ENCODE assay signal across 22 cellular contexts in the genomic region with DNA sequence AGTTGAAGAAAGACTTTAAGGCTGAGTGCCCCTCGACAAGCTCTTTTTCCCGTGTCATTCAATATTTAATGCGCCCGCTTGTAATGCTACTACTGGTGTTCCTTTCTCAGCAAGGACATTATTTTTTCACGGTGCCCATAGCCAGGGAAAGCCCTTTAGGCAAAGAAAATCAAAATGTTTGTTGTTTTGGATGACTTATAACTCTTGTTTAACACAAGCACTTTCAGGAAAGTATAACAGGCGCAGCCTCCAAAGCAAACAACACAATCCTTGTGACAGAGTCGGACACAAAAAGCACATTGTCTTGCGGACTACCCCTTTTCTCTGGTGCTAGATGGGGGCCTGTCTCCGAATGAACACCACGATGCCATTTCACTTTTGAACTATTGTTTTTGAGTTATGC. TPM values are rescaled to one million over a fixed set of nuclear protein-coding genes. Genes with fewer than 3 reads are reported as not detected.
DNase-seq lines count a peak whose midpoint lies in the region; ATAC-seq, FAIRE-seq and TF ChIP-seq lines count a peak whose summit lies in the region.
"Had no signal": no experiment of that assay in that cellular context is flagged by ENCODE, and none has a peak within 500 bp of the region (broad histone marks: within the 10 kb centered on the region; RNA-seq: fewer than 3 reads in every experiment).

No MANE protein-coding gene starts in this region.

- DNase-seq in A549 (ENCODE audit: low read depth in 1 of 2, low spot score in 1 of 2) (no peak), H54 (ENCODE audit: insufficient read length, low spot score) (no peak), dorsolateral prefrontal cortex (peak in 1 of 10 donors; percentile 41), GM10266 (ENCODE audit: extremely low spot score) (no peak), GM03348 (ENCODE audit: low spot score) (no peak), SIG-M5 treated with dmso at 0.1 percent for 504 hours (lab: John Stamatoyannopoulos, UW; ENCODE audit: unreplicated experiment) (no peak)
- DNase-seq in naive thymus-derived CD4-positive, alpha-beta T cell, result peak in 1 of 9 donors; percentile 24
- no peak for DNase-seq in stimulated activated effector memory CD8-positive, alpha-beta T cell treated with anti-CD3 and anti-CD28 coated beads, Interleukin-12 subunit alpha, Interleukin-12 subunit beta, amount 100 ng/mL, for 72 hours (ENCODE audit: low spot score in 2 of 2)
- DNase-seq: activated CD4-positive, alpha-beta T cell treated with anti-CD3 and anti-CD28 coated beads for 48 hours; DND-41; left ventricle myocardium inferior; NCI-H1694 treated with DMSO at 0.1 percent for 48 hours; NCI-H526 treated with DMSO at 0.1 percent for 48 hours; ovary; stimulated activated CD4-positive, alpha-beta T cell treated with anti-CD3 and anti-CD28 coated beads, Interleukin-15, amount 100 ng/mL, for 24 hours; upper lobe of right lung had no signal

- WGBS in A549 (ENCODE audit: missing lambda C conversion rate), result 90% methylated on average over 10 of the region's 10 CpGs

- peak overlapping the region in 9 of 10 donors; percentile 18 to 79 (median 48) for H3K4me3 Mint-ChIP-seq in naive thymus-derived CD4-positive, alpha-beta T cell
- H3K4me3 Mint-ChIP-seq in stimulated activated effector memory CD8-positive, alpha-beta T cell treated with anti-CD3 and anti-CD28 coated beads, Interleukin-12 subunit alpha, Interleukin-12 subunit beta, amount 100 ng/mL, for 72 hours, result no peak overlapping the region

- no peak overlapping the region for H3K4me3 ChIP-seq in A549
- H3K4me3 ChIP-seq in dorsolateral prefrontal cortex, result peak overlapping the region; percentile 26 to 65 (median 48)
- no peak overlapping the region for H3K4me3 ChIP-seq in naive thymus-derived CD4-positive, alpha-beta T cell (ENCODE audit: low read length)
- H3K4me3 ChIP-seq: GM12878, ovary, upper lobe of right lung had no signal

- H3K36me3 ChIP-seq in naive thymus-derived CD4-positive, alpha-beta T cell (ENCODE audit: control insufficient read depth in 2 of 3, insufficient read depth in 3 of 3, low read length in 3 of 3), result no peaks in the 10 kb centered on the region
- H3K36me3 ChIP-seq: breast epithelium, left ventricle myocardium inferior, ovary, upper lobe of right lung had no signal

- no peaks in the 10 kb centered on the region for H3K9me3 ChIP-seq in A549
- H3K9me3 ChIP-seq in naive thymus-derived CD4-positive, alpha-beta T cell (ENCODE audit: control insufficient read depth in 2 of 3, low read length in 3 of 3), result no peaks in the 10 kb centered on the region
- H3K9me3 ChIP-seq: breast epithelium, left ventricle myocardium inferior, ovary, upper lobe of right lung had no signal

- peaks cover 0 to 98% (median 80%) of the 10 kb centered on the region in 45 donors for H3K27me3 ChIP-seq in dorsolateral prefrontal cortex
- peaks cover 32 to 60% of the 10 kb centered on the region in 2 donors for H3K27me3 ChIP-seq in naive thymus-derived CD4-positive, alpha-beta T cell (ENCODE audit: control insufficient read depth in 2 of 2, insufficient read depth in 2 of 2, low read length in 2 of 2)

- peak overlapping the region in 2 of 9 donors; percentile 22 to 62 for H3K27ac Mint-ChIP-seq in naive thymus-derived CD4-positive, alpha-beta T cell
- H3K27ac Mint-ChIP-seq in stimulated activated effector memory CD8-positive, alpha-beta T cell treated with anti-CD3 and anti-CD28 coated beads, Interleukin-12 subunit alpha, Interleukin-12 subunit beta, amount 100 ng/mL, for 72 hours, result no peak overlapping the region
- H3K27ac Mint-ChIP-seq: T-helper 2 cell treated with Interferon-gamma antibody and Interleukin-4, amounts not matched to agents 5 μg/mL and 100 μg/mL, for 36 hours had no signal

- POLR2A ChIA-PET in A549 (lab: Yijun Ruan, JAX), result no interaction called here
- POLR2A ChIA-PET in naive thymus-derived CD4-positive, alpha-beta T cell (lab: Charles Lee), result no interaction called here

- H3K4me1 ChIP-seq in A549, result no peaks in the 10 kb centered on the region
- peaks cover 17 to 31% of the 10 kb centered on the region in 2 donors for H3K4me1 ChIP-seq in naive thymus-derived CD4-positive, alpha-beta T cell (ENCODE audit: control insufficient read depth in 2 of 2, insufficient read depth in 2 of 2, low read length in 2 of 2)

- intact Hi-C loops in dorsolateral prefrontal cortex (cut with DNase I), result no loop called here
- intact Hi-C loops in naive thymus-derived CD4-positive, alpha-beta T cell (cut with micrococcal nuclease), result no loop called here

- H3K27me3 Mint-ChIP-seq in naive thymus-derived CD4-positive, alpha-beta T cell, result peaks cover 69 to 91% (median 86%) of the 10 kb centered on the region in 5 donors

- no peak for TF ChIP-seq POLR2A in A549 (IDR thresholded peaks at IDR 0.05; ENCODE audit: low read length)
- no peak for TF ChIP-seq POLR2A in H54 (IDR thresholded peaks at IDR 0.05; ENCODE audit: low read depth, low read length)

- H3K36me3 Mint-ChIP-seq in naive thymus-derived CD4-positive, alpha-beta T cell, result peaks cover 0 to 4% (median 0%) of the 10 kb centered on the region in 5 donors
- H3K36me3 Mint-ChIP-seq in stimulated activated effector memory CD8-positive, alpha-beta T cell treated with anti-CD3 and anti-CD28 coated beads, Interleukin-12 subunit alpha, Interleukin-12 subunit beta, amount 100 ng/mL, for 72 hours, result no peaks in the 10 kb centered on the region

- TF ChIP-seq CTCF in A549 (IDR thresholded peaks at IDR 0.05) (no peak), dorsolateral prefrontal cortex (IDR thresholded peaks at IDR 0.05 in 54 of 56, conservative IDR thresholded peaks at IDR 0.05 in 2 of 56; ENCODE audit: low read depth in 1 of 56, partially characterized antibody in 56 of 56) (no peak), GM10266 (IDR thresholded peaks at IDR 0.05; ENCODE audit: control insufficient read depth, insufficient read depth, low read depth, missing control alignments) (no peak)

- TF ChIP-seq RAD21 in A549 (conservative IDR thresholded peaks at IDR 0.05 in 1 of 2, IDR thresholded peaks at IDR 0.05 in 1 of 2), result no peak

- ATAC-seq in A549, result no peak
- no peak for ATAC-seq in naive thymus-derived CD4-positive, alpha-beta T cell
- no peak for ATAC-seq in stimulated activated effector memory CD8-positive, alpha-beta T cell treated with anti-CD3 and anti-CD28 coated beads, Interleukin-12 subunit alpha, Interleukin-12 subunit beta, amount 100 ng/mL, for 72 hours
- ATAC-seq: GM12878, upper lobe of right lung had no signal

- FAIRE-seq in A549 (lab: Jason Lieb, UNC), result no peak
- peak; percentile 68 for FAIRE-seq in H54 (lab: Jason Lieb, UNC)
- FAIRE-seq: GM12878, RCC 7860 had no signal

- CTCF ChIA-PET in A549 (lab: Yijun Ruan, JAX), result no interaction called here
- CTCF ChIA-PET in naive thymus-derived CD4-positive, alpha-beta T cell (lab: Charles Lee), result no interaction called here

- H3K27ac ChIP-seq in A549 (no peak overlapping the region), dorsolateral prefrontal cortex (peak overlapping the region in 56 of 59 donors; percentile 5 to 97 (median 74))
- no peak overlapping the region for H3K27ac ChIP-seq in naive thymus-derived CD4-positive, alpha-beta T cell (ENCODE audit: low read depth, low read length)
- H3K27ac ChIP-seq: breast epithelium, epithelial cell of prostate, left ventricle myocardium inferior, ovary, upper lobe of right lung had no signal

- TF ChIP-seq EP300 in A549 (IDR thresholded peaks at IDR 0.05), result no peak

- peaks cover 9 to 43% (median 34%) of the 10 kb centered on the region in 7 donors for H3K4me1 Mint-ChIP-seq in naive thymus-derived CD4-positive, alpha-beta T cell
- peaks cover 21% of the 10 kb centered on the region for H3K4me1 Mint-ChIP-seq in stimulated activated effector memory CD8-positive, alpha-beta T cell treated with anti-CD3 and anti-CD28 coated beads, Interleukin-12 subunit alpha, Interleukin-12 subunit beta, amount 100 ng/mL, for 72 hours

- H3K4me2 ChIP-seq in A549, result peak overlapping the region; percentile 83; the same call in 2 of the 3 replicates

- peaks cover 0 to 11% (median 4%) of the 10 kb centered on the region in 11 donors for H3K9me3 Mint-ChIP-seq in naive thymus-derived CD4-positive, alpha-beta T cell
- H3K9me3 Mint-ChIP-seq in stimulated activated effector memory CD8-positive, alpha-beta T cell treated with anti-CD3 and anti-CD28 coated beads, Interleukin-12 subunit alpha, Interleukin-12 subunit beta, amount 100 ng/mL, for 72 hours, result no peaks in the 10 kb centered on the region
- H3K9me3 Mint-ChIP-seq: T-helper 2 cell treated with Interferon-gamma antibody and Interleukin-4, amounts not matched to agents 5 μg/mL and 100 μg/mL, for 36 hours had no signal

TF ChIP-seq in A549, 52 proteins besides CTCF, POLR2A, EP300 and RAD21 (continues in another document):
- TF ChIP-seq RARB (CRISPR knock-in tag; IDR thresholded peaks at IDR 0.05), result no peak

RNA-seq across cellular contexts. Expression of gene ZIC5, which starts 12.4 kb away (rescaled TPM):
- 2.8 and 3.0 TPM in 2 replicates for polyA plus RNA-seq in A549 (2011; rRNA removed)
- polyA plus RNA-seq in A549 (2012; cell fraction: cytosol; rRNA removed), result 1.3 and 1.6 TPM in 2 replicates
- polyA plus RNA-seq in A549 (2012; cell fraction: nucleus; rRNA removed), result 1.7 and 1.8 TPM in 2 replicates
- 2.8 to 3.1 TPM (median 3.1 TPM) in 3 replicates for polyA plus RNA-seq in A549 (2017; fragmentation: RNase III; extraction: RNeasy Plus Mini Kit Qiagen cat#74134 plus additional on column Dnase treatment)
- 1.9 and 2.4 TPM in 2 replicates for polyA minus RNA-seq in A549 (2011; rRNA and poly(A)+ RNA removed)
- 10 to 100 TPM in 1 of 120 experiments, 1 to 10 TPM in 118, under 1 TPM in 1; 0.91 to 10.4 (median 3.1) TPM for total RNA-seq in dorsolateral prefrontal cortex
- not detected for total RNA-seq in naive thymus-derived CD4-positive, alpha-beta T cell
- polyA plus RNA-seq in naive thymus-derived CD4-positive, alpha-beta T cell, result not detected
- total RNA-seq: breast epithelium, GM12878, left ventricle myocardium inferior, LHCN-M2, upper lobe of right lung had no signal
- polyA plus RNA-seq: GM12878, ovary had no signal

RNA-seq across cellular contexts. Expression of gene ZIC2, which starts 22.5 kb away (rescaled TPM):
- polyA plus RNA-seq in A549 (2011; rRNA removed) (2.1 and 3.0 TPM in 2 replicates), A549 (2017; fragmentation: RNase III; extraction: RNeasy Plus Mini Kit Qiagen cat#74134 plus additional on column Dnase treatment) (7.9 to 10.3 TPM (median 9.2 TPM) in 3 replicates)
- 3.6 and 5.0 TPM in 2 replicates for polyA plus RNA-seq in A549 (2012; cell fraction: cytosol; rRNA removed)
- 6.7 and 9.0 TPM in 2 replicates for polyA plus RNA-seq in A549 (2012; cell fraction: nucleus; rRNA removed)
- 2.6 and 4.0 TPM in 2 replicates for polyA minus RNA-seq in A549 (2011; rRNA and poly(A)+ RNA removed)
- total RNA-seq in dorsolateral prefrontal cortex, result 10 to 100 TPM in 117 of 120 experiments, 1 to 10 TPM in 3; 6.5 to 90.1 (median 24.5) TPM
- total RNA-seq in naive thymus-derived CD4-positive, alpha-beta T cell, result under 1 TPM in 1 of 5 experiments, not detected in 4; 0.51 TPM
- not detected for polyA plus RNA-seq in naive thymus-derived CD4-positive, alpha-beta T cell
- total RNA-seq: GM12878, left ventricle myocardium inferior, LHCN-M2, upper lobe of right lung had no signal

Comparison
In these comparisons a context has a peak if more than half of its experiments do, and no peak if none do; other contexts are left out.
1. H3K27ac ChIP-seq: peak in dorsolateral prefrontal cortex (56 of 59); none in A549 (0 of 2) and naive thymus-derived CD4-positive, alpha-beta T cell (single experiment).
2. H3K4me3 ChIP-seq: peak in dorsolateral prefrontal cortex (59 of 59); none in A549 (single experiment) and naive thymus-derived CD4-positive, alpha-beta T cell (single experiment).
3. RNA of gene ZIC2, which starts 22.5 kb away (total RNA-seq): 6.5 to 90.1 TPM in dorsolateral prefrontal cortex; 0.51 TPM in naive thymus-derived CD4-positive, alpha-beta T cell; every median in the first group is over 4 times any median in the second.